2 cellular contexts compared by ENCODE assay signal in genomic region chr13:43132911-43133310, GRCh38.
TF ChIP-seq lines count a peak whose summit lies in the region.

No MANE protein-coding gene starts in this region.

TF ChIP-seq in GM23338, 12 proteins besides CTCF, POLR2A, EP300 and RAD21:
- TF ChIP-seq EZH2phosphoT487 (IDR thresholded peaks at IDR 0.05; ENCODE audit: unreplicated experiment) (no peak), REST (IDR thresholded peaks at IDR 0.05; ENCODE audit: unreplicated experiment) (no peak), NANOG (IDR thresholded peaks at IDR 0.05; ENCODE audit: borderline replicate concordance) (no peak), STAT1 (IDR thresholded peaks at IDR 0.05; ENCODE audit: unreplicated experiment) (no peak), ETS1 (IDR thresholded peaks at IDR 0.05) (no peak), POLR2AphosphoS5 (IDR thresholded peaks at IDR 0.05; ENCODE audit: low read depth) (no peak), CREB1 (CRISPR knock-in tag; IDR thresholded peaks at IDR 0.05; ENCODE audit: low read depth) (no peak), ZNF114 (CRISPR knock-in tag; IDR thresholded peaks at IDR 0.05) (no peak), ZNF462 (CRISPR knock-in tag; IDR thresholded peaks at IDR 0.05) (no peak), ZNF331 (CRISPR knock-in tag; IDR thresholded peaks at IDR 0.05; ENCODE audit: low read depth) (no peak), EZH2 (IDR thresholded peaks at IDR 0.05; ENCODE audit: low read depth, unreplicated experiment) (no peak), JUNB (IDR thresholded peaks at IDR 0.05; ENCODE audit: unreplicated experiment) (no peak)

TF ChIP-seq in GM12878, 131 proteins besides CTCF, POLR2A, EP300 and RAD21:
- peak; percentile 66 for TF ChIP-seq MEF2B (IDR thresholded peaks at IDR 0.05; ENCODE audit: partially characterized antibody, poor library complexity, severe bottlenecking)
- TF ChIP-seq NR2F1 (conservative IDR thresholded peaks at IDR 0.05): peak; percentile 13; the same call in 1 of the 2 replicates
- peak; percentile 39; the same call in 1 of the 2 replicates for TF ChIP-seq BCL11A (IDR thresholded peaks at IDR 0.05; ENCODE audit: low read depth, low read length)
- no peak for TF ChIP-seq POU2F2 (IDR thresholded peaks at IDR 0.05; ENCODE audit: borderline replicate concordance, low read depth, low read length)
- TF ChIP-seq MTA2 (IDR thresholded peaks at IDR 0.05; ENCODE audit: low read depth): peak; percentile 67; the same call in 1 of the 2 replicates
- TF ChIP-seq TCF12 (IDR thresholded peaks at IDR 0.05; ENCODE audit: low read depth, low read length): peak; percentile 27; the same call in 1 of the 2 replicates
- TF ChIP-seq PML (IDR thresholded peaks at IDR 0.05; ENCODE audit: low read length): no peak
- TF ChIP-seq BHLHE40 (IDR thresholded peaks at IDR 0.05; ENCODE audit: borderline replicate concordance in 1 of 2, low read depth in 2 of 2, low read length in 1 of 2): peak in 1 of 2 experiments; percentile 21; a peak in 1 of 4 replicates
